8 cellular contexts compared by ENCODE assay signal in the genomic region with DNA sequence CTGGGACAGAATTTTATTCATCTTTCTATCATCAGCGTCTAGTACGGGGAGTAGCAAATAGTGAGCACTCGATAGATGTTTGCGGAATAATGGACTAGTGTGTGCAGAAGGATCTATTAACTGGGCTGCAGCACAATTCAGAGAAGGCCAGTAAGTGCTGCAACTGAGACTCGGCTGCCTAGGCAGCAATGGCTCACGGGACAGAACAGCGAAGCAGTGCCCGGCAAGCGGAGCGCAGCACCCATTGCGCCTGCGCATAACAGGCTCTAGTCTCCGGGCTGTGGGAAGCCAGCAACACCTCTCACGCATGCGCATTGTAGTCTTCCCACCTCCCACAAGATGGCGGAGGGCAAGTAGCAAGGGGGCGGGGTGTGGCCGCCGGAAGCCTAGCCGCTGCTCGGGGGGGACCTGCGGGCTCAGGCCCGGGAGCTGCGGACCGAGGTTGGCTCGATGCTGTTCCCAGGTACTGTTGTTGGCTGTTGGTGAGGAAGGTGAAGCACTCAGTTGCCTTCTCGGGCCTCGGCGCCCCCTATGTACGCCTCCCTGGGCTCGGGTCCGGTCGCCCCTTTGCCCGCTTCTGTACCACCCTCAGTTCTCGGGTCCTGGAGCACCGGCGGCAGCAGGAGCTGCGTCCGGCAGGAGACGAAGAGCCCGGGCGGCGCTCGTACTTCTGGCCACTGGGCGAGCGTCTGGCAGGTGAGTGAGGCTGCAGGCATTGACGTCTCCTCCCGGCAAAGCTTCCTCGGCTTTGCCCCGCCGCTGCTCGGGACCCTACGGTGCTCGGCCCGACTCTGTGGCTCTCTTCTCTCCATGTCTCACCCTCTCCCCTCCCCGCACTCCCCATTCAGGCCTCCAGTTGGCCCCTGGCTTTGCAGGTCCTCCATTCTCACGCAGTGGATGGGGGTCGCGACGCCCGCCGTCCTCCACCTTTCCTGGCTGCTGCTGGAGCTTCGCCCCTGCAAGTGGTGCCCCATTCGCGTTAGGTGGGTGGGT. TPM values are rescaled to one million over a fixed set of nuclear protein-coding genes. Genes with fewer than 3 reads are reported as not detected.
A peak's percentile ranks its signal among the peaks of the same experiment; 100 is the strongest.
DNase-seq lines count a peak whose midpoint lies in the region; ATAC-seq and TF ChIP-seq lines count a peak whose summit lies in the region.

No MANE protein-coding gene starts in this region.

- DNase-seq in CD14-positive monocyte (ENCODE audit: low spot score) (peak; percentile 99), NCI-H69 (lab: John Stamatoyannopoulos, UW) (peak; percentile 99), dedifferentiated amniotic fluid mesenchymal stem cell (ENCODE audit: extremely low spot score) (peak; percentile 99), left kidney (ENCODE audit: low read depth, low spot score) (peak; percentile 100)
- peak; percentile 93 for DNase-seq in activated CD4-positive, alpha-beta T cell treated with anti-CD3 and anti-CD28 coated beads, Interleukin-2, amount 50 U/mL, for 1 hour
- DNase-seq in stimulated activated CD4-positive, alpha-beta T cell treated with anti-CD3 and anti-CD28 coated beads, Interleukin-1b, Interleukin-23, amount 100 ng/mL, for 48 hours = peak; percentile 98

- H3K27me3 Mint-ChIP-seq in CD14-positive monocyte (ENCODE audit: low read depth in 3 of 3) = peaks cover 0 to 2% (median 2%) of the 10 kb centered on the region in 3 donors

- no peaks in the 10 kb centered on the region for H3K9me3 Mint-ChIP-seq in CD14-positive monocyte

- intact Hi-C loops in CD14-positive monocyte (cut with micrococcal nuclease) = no loop called here

- peaks cover 56% of the 10 kb centered on the region for H3K4me1 Mint-ChIP-seq in CD14-positive monocyte

- peak; percentile 95 for ATAC-seq in GM19372 (IDR thresholded peaks at IDR 0.05; ENCODE audit: low read depth, unreplicated experiment)
- ATAC-seq in HG03521 (IDR thresholded peaks at IDR 0.05; ENCODE audit: unreplicated experiment) = peak; percentile 93

- H3K27ac Mint-ChIP-seq in CD14-positive monocyte = peak overlapping the region; percentile 89 to 94 (median 92)

- H3K36me3 Mint-ChIP-seq in CD14-positive monocyte = peaks cover 2 to 3% of the 10 kb centered on the region in 2 donors

- H3K4me3 Mint-ChIP-seq in CD14-positive monocyte = peak overlapping the region; percentile 97 to 99

- no peak for TF ChIP-seq CTCF in CD14-positive monocyte (IDR thresholded peaks at IDR 0.05)

RNA-seq across cellular contexts. Expression of a gene that starts 30.2 kb away (rescaled TPM):
- 10 to 100 TPM in 1 of 2 donors, 1 to 10 TPM in 1; 6.5 to 13.6 TPM for polyA plus RNA-seq in CD14-positive monocyte

Comparison
In these comparisons a context has a peak if more than half of its experiments do, and no peak if none do; other contexts are left out.
1. Peak in every context shown above with its lines: DNase-seq and ATAC-seq.